24 cellular contexts compared by ENCODE assay signal in genomic region chr18:76544511-76545350, GRCh38. TPM values are rescaled to one million over a fixed set of nuclear protein-coding genes. Genes with fewer than 3 reads are reported as not detected.
DNase-seq lines count a peak whose midpoint lies in the region; ATAC-seq and TF ChIP-seq lines count a peak whose summit lies in the region.
"Had no signal": no experiment of that assay in that cellular context is flagged by ENCODE, and none has a peak within 500 bp of the region (broad histone marks: within the 10 kb centered on the region; RNA-seq: fewer than 3 reads in every experiment).

No MANE protein-coding gene starts in this region.

- TF ChIP-seq POLR2A in esophagus muscularis mucosa (IDR thresholded peaks at IDR 0.05; ENCODE audit: low read depth): no peak

- no peak for TF ChIP-seq EP300 in esophagus muscularis mucosa (IDR thresholded peaks at IDR 0.05)

- no peak overlapping the region for H3K9ac ChIP-seq in SK-N-MC (ENCODE audit: insufficient read length)

- H4K20me1 ChIP-seq in GM23338 (replicated peaks; ENCODE audit: insufficient read depth) (no peaks in the 10 kb centered on the region), osteoblast (ENCODE audit: insufficient read depth, low read length) (no peaks in the 10 kb centered on the region)

- CTCF ChIA-PET in activated CD8-positive, alpha-beta T cell treated with anti-CD3 and anti-CD28 coated beads for 36 hours (lab: Charles Lee): no interaction called here

- no peaks in the 10 kb centered on the region for H3K9me2 ChIP-seq in GM23338 (ENCODE audit: insufficient read depth)

- no peaks in the 10 kb centered on the region for H3K9me3 ChIP-seq in SK-N-MC (ENCODE audit: low read depth, low read length)
- no peaks in the 10 kb centered on the region for H3K9me3 ChIP-seq in osteoblast (ENCODE audit: low read depth, low read length)
- H3K9me3 ChIP-seq in esophagus muscularis mucosa: no peaks in the 10 kb centered on the region
- H3K9me3 ChIP-seq: Peyer's patch, psoas muscle had no signal

- peaks cover 2% of the 10 kb centered on the region for H3K27me3 Mint-ChIP-seq in GM23338 (ENCODE audit: insufficient read depth, low read depth, poor library complexity)
- H3K27me3 Mint-ChIP-seq in activated CD8-positive, alpha-beta T cell treated with anti-CD3 and anti-CD28 coated beads for 36 hours: peaks cover 12% of the 10 kb centered on the region

- H3K4me1 ChIP-seq in GM23338 (ENCODE audit: insufficient read depth): peaks cover 17% of the 10 kb centered on the region
- no peaks in the 10 kb centered on the region for H3K4me1 ChIP-seq in osteoblast (ENCODE audit: insufficient read depth, low read length)
- no peaks in the 10 kb centered on the region for H3K4me1 ChIP-seq in esophagus muscularis mucosa
- H3K4me1 ChIP-seq: Peyer's patch, psoas muscle had no signal

- no peaks in the 10 kb centered on the region for H3K27me3 ChIP-seq in GM23338 (ENCODE audit: insufficient read depth)
- H3K27me3 ChIP-seq in osteoblast (ENCODE audit: insufficient read depth, low read length): peaks cover 21% of the 10 kb centered on the region
- no peaks in the 10 kb centered on the region for H3K27me3 ChIP-seq in esophagus muscularis mucosa
- H3K27me3 ChIP-seq: Peyer's patch had no signal

- peaks cover 33% of the 10 kb centered on the region for H3K4me1 Mint-ChIP-seq in GM23338
- no peaks in the 10 kb centered on the region for H3K4me1 Mint-ChIP-seq in activated CD8-positive, alpha-beta T cell treated with anti-CD3 and anti-CD28 coated beads for 36 hours (ENCODE audit: low read depth)
- H3K4me1 Mint-ChIP-seq: activated naive CD8-positive, alpha-beta T cell treated with anti-CD3 and anti-CD28 coated beads, Interleukin-2, amount 10 ng/mL, durations not matched to agents 7 days and 5 days; CD4-positive, alpha-beta memory T cell; central memory CD8-positive, alpha-beta T cell had no signal

- H3K36me3 ChIP-seq in GM23338 (ENCODE audit: insufficient read depth) (no peaks in the 10 kb centered on the region), SK-N-MC (ENCODE audit: insufficient read depth, low read length) (no peaks in the 10 kb centered on the region), osteoblast (ENCODE audit: insufficient read depth, low read length) (no peaks in the 10 kb centered on the region), esophagus muscularis mucosa (no peaks in the 10 kb centered on the region)
- H3K36me3 ChIP-seq: Peyer's patch had no signal

- ATAC-seq in GM23338 (peak; percentile 71), HG03139 (IDR thresholded peaks at IDR 0.05; ENCODE audit: unreplicated experiment) (no peak)
- ATAC-seq in activated CD8-positive, alpha-beta T cell treated with anti-CD3 and anti-CD28 coated beads for 36 hours: no peak
- ATAC-seq: GM12878, HCT116, psoas muscle had no signal

- H3K79me2 ChIP-seq in GM23338 (replicated peaks; ENCODE audit: insufficient read depth) (no peaks in the 10 kb centered on the region), osteoblast (ENCODE audit: insufficient read depth, low read length) (no peaks in the 10 kb centered on the region)

- no peak overlapping the region for H3K4me3 Mint-ChIP-seq in GM23338
- no peak overlapping the region for H3K4me3 Mint-ChIP-seq in activated CD8-positive, alpha-beta T cell treated with anti-CD3 and anti-CD28 coated beads for 36 hours
- H3K4me3 Mint-ChIP-seq: activated naive CD8-positive, alpha-beta T cell treated with anti-CD3 and anti-CD28 coated beads, Interleukin-2, amount 10 ng/mL, durations not matched to agents 7 days and 5 days; CD4-positive, alpha-beta memory T cell; central memory CD8-positive, alpha-beta T cell; neural crest cell had no signal

- POLR2A ChIA-PET in activated CD8-positive, alpha-beta T cell treated with anti-CD3 and anti-CD28 coated beads for 36 hours (lab: Charles Lee): no interaction called here

- no peak overlapping the region for H2AFZ ChIP-seq in GM23338
- H2AFZ ChIP-seq in osteoblast (ENCODE audit: low read length): no peak overlapping the region

- no peak overlapping the region for H3K4me2 ChIP-seq in GM23338
- H3K4me2 ChIP-seq in osteoblast (ENCODE audit: insufficient read depth, low read length): no peak overlapping the region

- no peak overlapping the region for H3K27ac ChIP-seq in GM23338 (ENCODE audit: low read depth)
- peak overlapping the region; percentile 46; the same call in 1 of the 2 replicates for H3K27ac ChIP-seq in SK-N-MC
- H3K27ac ChIP-seq in osteoblast (ENCODE audit: low read depth, low read length): no peak overlapping the region
- H3K27ac ChIP-seq in esophagus muscularis mucosa (replicated peaks in 1 of 4): no peak overlapping the region
- H3K27ac ChIP-seq: Peyer's patch, psoas muscle had no signal

- intact Hi-C loops in activated CD8-positive, alpha-beta T cell treated with anti-CD3 and anti-CD28 coated beads for 36 hours (cut with micrococcal nuclease): no loop called here
- intact Hi-C loops in esophagus muscularis mucosa (cut with DNase I): no loop called here

- H3K36me3 Mint-ChIP-seq in GM23338 (ENCODE audit: low read depth): no peaks in the 10 kb centered on the region
- H3K36me3 Mint-ChIP-seq in activated CD8-positive, alpha-beta T cell treated with anti-CD3 and anti-CD28 coated beads for 36 hours (ENCODE audit: low read depth): no peaks in the 10 kb centered on the region
- H3K36me3 Mint-ChIP-seq: activated naive CD8-positive, alpha-beta T cell treated with anti-CD3 and anti-CD28 coated beads, Interleukin-2, amount 10 ng/mL, durations not matched to agents 7 days and 5 days; CD4-positive, alpha-beta memory T cell had no signal

- 78% methylated on average over 10 of the region's 10 CpGs for WGBS in esophagus muscularis mucosa

- no peak for TF ChIP-seq CTCF in GM23338 (conservative IDR thresholded peaks at IDR 0.05; ENCODE audit: low read depth in 2 of 2)
- no peak for TF ChIP-seq CTCF in osteoblast (IDR thresholded peaks at IDR 0.05; ENCODE audit: extremely low read depth, low read depth, low read length)
- TF ChIP-seq CTCF in activated CD8-positive, alpha-beta T cell treated with anti-CD3 and anti-CD28 coated beads for 36 hours (IDR thresholded peaks at IDR 0.05): no peak
- no peak for TF ChIP-seq CTCF in esophagus muscularis mucosa (IDR thresholded peaks at IDR 0.05)

- no peak for DNase-seq in GM23338 (ENCODE audit: low spot score)
- peak; percentile 63 for DNase-seq in NCI-H146 treated with DMSO at 0.1 percent for 48 hours (lab: John Stamatoyannopoulos, UW; ENCODE audit: unreplicated experiment)
- DNase-seq in SK-N-MC (ENCODE audit: low read depth, low spot score): no peak
- peak; percentile 72 for DNase-seq in osteoblast (ENCODE audit: insufficient read length, low spot score, missing footprints)
- DNase-seq in 8988T: no peak
- no peak for DNase-seq in activated CD8-positive, alpha-beta T cell treated with anti-CD3 and anti-CD28 coated beads for 36 hours
- DNase-seq in esophagus muscularis mucosa (ENCODE audit: extremely low spot score): no peak
- DNase-seq: activated CD4-positive, alpha-beta T cell treated with anti-CD3 and anti-CD28 coated beads, Interleukin-2, amount 50 U/mL, for 48 hours; activated naive CD8-positive, alpha-beta T cell treated with anti-CD3 and anti-CD28 coated beads, Interleukin-2, amount 10 ng/mL, durations not matched to agents 7 days and 5 days; CD4-positive, alpha-beta memory T cell; DMS53; effector CD4-positive, alpha-beta T cell; hippocampal formation; KG1; kidney; NCI-H82; Peyer's patch; psoas muscle had no signal

- H3K9me3 Mint-ChIP-seq in GM23338: no peaks in the 10 kb centered on the region
- no peaks in the 10 kb centered on the region for H3K9me3 Mint-ChIP-seq in activated CD8-positive, alpha-beta T cell treated with anti-CD3 and anti-CD28 coated beads for 36 hours
- H3K9me3 Mint-ChIP-seq: activated naive CD8-positive, alpha-beta T cell treated with anti-CD3 and anti-CD28 coated beads, Interleukin-2, amount 10 ng/mL, durations not matched to agents 7 days and 5 days; CD4-positive, alpha-beta memory T cell; central memory CD8-positive, alpha-beta T cell had no signal

- H3F3A ChIP-seq in GM23338 (replicated peaks; ENCODE audit: low read depth): no peaks in the 10 kb centered on the region

- no peak overlapping the region for H3K27ac Mint-ChIP-seq in GM23338
- H3K27ac Mint-ChIP-seq in activated CD8-positive, alpha-beta T cell treated with anti-CD3 and anti-CD28 coated beads for 36 hours: no peak overlapping the region
- H3K27ac Mint-ChIP-seq: activated naive CD8-positive, alpha-beta T cell treated with anti-CD3 and anti-CD28 coated beads, Interleukin-2, amount 10 ng/mL, durations not matched to agents 7 days and 5 days; CD4-positive, alpha-beta memory T cell had no signal

- H3K4me3 ChIP-seq in GM23338: no peak overlapping the region
- no peak overlapping the region for H3K4me3 ChIP-seq in SK-N-MC
- H3K4me3 ChIP-seq in osteoblast (ENCODE audit: insufficient read depth, low read length): no peak overlapping the region
- H3K4me3 ChIP-seq in esophagus muscularis mucosa: no peak overlapping the region
- H3K4me3 ChIP-seq: GM12878, lung, Peyer's patch, psoas muscle had no signal

RNA-seq across cellular contexts. Expression of gene ZNF516, which starts 49.7 kb away (rescaled TPM):
- total RNA-seq in GM23338 (2014; rRNA removed; shearing (Covaris generic)): 13.5 and 24.2 TPM in 2 replicates
- polyA plus RNA-seq in GM23338 (2016; fragmentation: Nextera tagmentation; extraction: Ambion mirVana): 11.9 and 12.2 TPM in 2 replicates
- total RNA-seq in osteoblast (16.3 and 17.7 TPM in 2 replicates), esophagus muscularis mucosa (10 to 100 TPM; 28.5 to 44.9 (median 35.8) TPM)
- 10 to 100 TPM in 1 of 2 experiments, 1 to 10 TPM in 1; 7.0 to 10.5 TPM for total RNA-seq in activated CD8-positive, alpha-beta T cell treated with anti-CD3 and anti-CD28 coated beads for 36 hours

Comparison
In these comparisons a context has a peak if more than half of its experiments do, and no peak if none do; other contexts are left out.
1. DNase-seq: peak in NCI-H146 treated with DMSO at 0.1 percent for 48 hours (single experiment) and osteoblast (single experiment); none in GM23338 (single experiment), SK-N-MC (single experiment), 8988T (single experiment), activated CD8-positive, alpha-beta T cell treated with anti-CD3 and anti-CD28 coated beads for 36 hours (single experiment) and esophagus muscularis mucosa (single experiment).